ENCODE assay signal across 1 cellular context in the genomic region with DNA sequence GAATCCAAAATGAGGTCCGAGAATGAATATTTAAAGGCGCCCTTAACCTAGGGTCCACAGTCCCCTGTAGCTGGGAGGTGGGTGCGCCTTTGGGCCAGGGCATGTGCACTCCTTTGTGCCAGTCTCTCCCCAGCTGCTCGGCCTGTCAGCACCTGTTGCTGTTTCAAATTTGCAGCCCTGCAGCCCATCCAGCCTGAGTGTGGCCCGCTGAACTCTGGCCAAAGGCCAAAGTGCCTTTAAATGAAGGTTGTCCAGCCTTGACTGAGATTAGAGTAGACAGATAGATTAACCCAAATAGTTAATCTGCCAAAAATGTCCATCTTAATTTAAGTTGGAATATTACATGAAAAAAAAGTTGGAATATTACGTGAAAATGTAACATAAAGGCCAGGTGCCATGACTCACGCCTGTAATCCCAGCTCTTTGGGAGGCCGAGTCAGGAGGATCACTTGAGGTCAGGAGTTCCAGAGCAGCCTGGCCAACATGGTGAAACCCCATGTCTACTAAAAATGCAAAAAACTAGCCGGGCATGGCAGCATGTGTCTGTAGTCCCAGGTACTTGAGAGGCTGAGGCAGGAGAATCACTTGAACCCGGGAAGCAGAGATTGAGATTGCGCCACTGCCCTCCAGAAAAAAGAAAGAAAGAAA.
TF ChIP-seq lines count a peak whose summit lies in the region.

No MANE protein-coding gene starts in this region.

TF ChIP-seq in HepG2, 621 proteins besides CTCF, POLR2A, EP300 and RAD21 (continued from another document and continues in another):
- TF ChIP-seq ARNT2 (CRISPR knock-in tag; IDR thresholded peaks at IDR 0.05; ENCODE audit: low read depth), result no peak
- TF ChIP-seq, protein P1, sequence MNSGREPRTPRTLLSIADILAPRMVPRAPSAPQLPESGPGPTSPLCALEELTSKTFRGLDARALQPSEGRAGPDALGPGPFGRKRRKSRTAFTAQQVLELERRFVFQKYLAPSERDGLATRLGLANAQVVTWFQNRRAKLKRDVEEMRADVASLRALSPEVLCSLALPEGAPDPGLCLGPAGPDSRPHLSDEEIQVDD (CRISPR knock-in tag; IDR thresholded peaks at IDR 0.05; ENCODE audit: borderline replicate concordance), result no peak
- no peak for TF ChIP-seq ZSCAN20 (CRISPR knock-in tag; IDR thresholded peaks at IDR 0.05; ENCODE audit: borderline replicate concordance)
- TF ChIP-seq EHMT2 (IDR thresholded peaks at IDR 0.05; ENCODE audit: borderline replicate concordance, low read depth, low read length), result no peak
- TF ChIP-seq ZNF512B (CRISPR knock-in tag; IDR thresholded peaks at IDR 0.05; ENCODE audit: borderline replicate concordance), result no peak
- TF ChIP-seq MED13 (CRISPR knock-in tag; IDR thresholded peaks at IDR 0.05), result no peak
- no peak for TF ChIP-seq HOMEZ (CRISPR knock-in tag; IDR thresholded peaks at IDR 0.05; ENCODE audit: low read depth)
- TF ChIP-seq ZNF430 (CRISPR knock-in tag; IDR thresholded peaks at IDR 0.05), result no peak
- TF ChIP-seq ZNF543 (CRISPR knock-in tag; IDR thresholded peaks at IDR 0.05), result no peak
- TF ChIP-seq CC2D1A (CRISPR knock-in tag; IDR thresholded peaks at IDR 0.05), result no peak
- TF ChIP-seq, protein P2, sequence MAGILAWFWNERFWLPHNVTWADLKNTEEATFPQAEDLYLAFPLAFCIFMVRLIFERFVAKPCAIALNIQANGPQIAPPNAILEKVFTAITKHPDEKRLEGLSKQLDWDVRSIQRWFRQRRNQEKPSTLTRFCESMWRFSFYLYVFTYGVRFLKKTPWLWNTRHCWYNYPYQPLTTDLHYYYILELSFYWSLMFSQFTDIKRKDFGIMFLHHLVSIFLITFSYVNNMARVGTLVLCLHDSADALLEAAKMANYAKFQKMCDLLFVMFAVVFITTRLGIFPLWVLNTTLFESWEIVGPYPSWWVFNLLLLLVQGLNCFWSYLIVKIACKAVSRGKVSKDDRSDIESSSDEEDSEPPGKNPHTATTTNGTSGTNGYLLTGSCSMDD (CRISPR knock-in tag; IDR thresholded peaks at IDR 0.05), result no peak
- TF ChIP-seq MYC (CRISPR knock-in tag; IDR thresholded peaks at IDR 0.05; ENCODE audit: borderline replicate concordance), result peak; percentile 40; the same call in 1 of the 2 replicates
- no peak for TF ChIP-seq ZSCAN22 (CRISPR knock-in tag; IDR thresholded peaks at IDR 0.05)
- no peak for TF ChIP-seq ZNF777 (CRISPR knock-in tag; IDR thresholded peaks at IDR 0.05)
- no peak for TF ChIP-seq ZNF616 (CRISPR knock-in tag; IDR thresholded peaks at IDR 0.05; ENCODE audit: low read depth)
- no peak for TF ChIP-seq ZNF362 (CRISPR knock-in tag; IDR thresholded peaks at IDR 0.05; ENCODE audit: borderline replicate concordance)
- no peak for TF ChIP-seq GZF1 (CRISPR knock-in tag; IDR thresholded peaks at IDR 0.05)
- no peak for TF ChIP-seq GMEB1 (CRISPR knock-in tag; IDR thresholded peaks at IDR 0.05; ENCODE audit: borderline replicate concordance)
- no peak for TF ChIP-seq ZNF3 (CRISPR knock-in tag; IDR thresholded peaks at IDR 0.05)
- 0 out of 2 replicates have a peak, but pooled peaks have one; percentile 46 for TF ChIP-seq HNF4G (IDR thresholded peaks at IDR 0.05; ENCODE audit: borderline replicate concordance, low read depth, low read length)
- no peak for TF ChIP-seq HNF4G (CRISPR knock-in tag; IDR thresholded peaks at IDR 0.05; ENCODE audit: borderline replicate concordance, low read depth)
- no peak for TF ChIP-seq KDM3A (CRISPR knock-in tag; IDR thresholded peaks at IDR 0.05; ENCODE audit: low read depth)
- TF ChIP-seq PITX1 (CRISPR knock-in tag; IDR thresholded peaks at IDR 0.05), result peak; percentile 62; the same call in 1 of the 2 replicates
- TF ChIP-seq ZNF776 (CRISPR knock-in tag; IDR thresholded peaks at IDR 0.05), result no peak
- TF ChIP-seq NFATC3 (CRISPR knock-in tag; IDR thresholded peaks at IDR 0.05), result no peak
- no peak for TF ChIP-seq CREBL2 (CRISPR knock-in tag; IDR thresholded peaks at IDR 0.05; ENCODE audit: borderline replicate concordance)
- no peak for TF ChIP-seq ZNF136 (CRISPR knock-in tag; IDR thresholded peaks at IDR 0.05; ENCODE audit: low read depth)
- TF ChIP-seq, protein P3, sequence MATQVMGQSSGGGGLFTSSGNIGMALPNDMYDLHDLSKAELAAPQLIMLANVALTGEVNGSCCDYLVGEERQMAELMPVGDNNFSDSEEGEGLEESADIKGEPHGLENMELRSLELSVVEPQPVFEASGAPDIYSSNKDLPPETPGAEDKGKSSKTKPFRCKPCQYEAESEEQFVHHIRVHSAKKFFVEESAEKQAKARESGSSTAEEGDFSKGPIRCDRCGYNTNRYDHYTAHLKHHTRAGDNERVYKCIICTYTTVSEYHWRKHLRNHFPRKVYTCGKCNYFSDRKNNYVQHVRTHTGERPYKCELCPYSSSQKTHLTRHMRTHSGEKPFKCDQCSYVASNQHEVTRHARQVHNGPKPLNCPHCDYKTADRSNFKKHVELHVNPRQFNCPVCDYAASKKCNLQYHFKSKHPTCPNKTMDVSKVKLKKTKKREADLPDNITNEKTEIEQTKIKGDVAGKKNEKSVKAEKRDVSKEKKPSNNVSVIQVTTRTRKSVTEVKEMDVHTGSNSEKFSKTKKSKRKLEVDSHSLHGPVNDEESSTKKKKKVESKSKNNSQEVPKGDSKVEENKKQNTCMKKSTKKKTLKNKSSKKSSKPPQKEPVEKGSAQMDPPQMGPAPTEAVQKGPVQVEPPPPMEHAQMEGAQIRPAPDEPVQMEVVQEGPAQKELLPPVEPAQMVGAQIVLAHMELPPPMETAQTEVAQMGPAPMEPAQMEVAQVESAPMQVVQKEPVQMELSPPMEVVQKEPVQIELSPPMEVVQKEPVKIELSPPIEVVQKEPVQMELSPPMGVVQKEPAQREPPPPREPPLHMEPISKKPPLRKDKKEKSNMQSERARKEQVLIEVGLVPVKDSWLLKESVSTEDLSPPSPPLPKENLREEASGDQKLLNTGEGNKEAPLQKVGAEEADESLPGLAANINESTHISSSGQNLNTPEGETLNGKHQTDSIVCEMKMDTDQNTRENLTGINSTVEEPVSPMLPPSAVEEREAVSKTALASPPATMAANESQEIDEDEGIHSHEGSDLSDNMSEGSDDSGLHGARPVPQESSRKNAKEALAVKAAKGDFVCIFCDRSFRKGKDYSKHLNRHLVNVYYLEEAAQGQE (IDR thresholded peaks at IDR 0.05; ENCODE audit: borderline replicate concordance in 1 of 2, low read depth in 1 of 2, low read length in 2 of 2), result no peak
- TF ChIP-seq E2F1 (CRISPR knock-in tag; IDR thresholded peaks at IDR 0.05), result no peak
- no peak for TF ChIP-seq KAT7 (CRISPR knock-in tag; IDR thresholded peaks at IDR 0.05; ENCODE audit: borderline replicate concordance)
- TF ChIP-seq, protein P4, sequence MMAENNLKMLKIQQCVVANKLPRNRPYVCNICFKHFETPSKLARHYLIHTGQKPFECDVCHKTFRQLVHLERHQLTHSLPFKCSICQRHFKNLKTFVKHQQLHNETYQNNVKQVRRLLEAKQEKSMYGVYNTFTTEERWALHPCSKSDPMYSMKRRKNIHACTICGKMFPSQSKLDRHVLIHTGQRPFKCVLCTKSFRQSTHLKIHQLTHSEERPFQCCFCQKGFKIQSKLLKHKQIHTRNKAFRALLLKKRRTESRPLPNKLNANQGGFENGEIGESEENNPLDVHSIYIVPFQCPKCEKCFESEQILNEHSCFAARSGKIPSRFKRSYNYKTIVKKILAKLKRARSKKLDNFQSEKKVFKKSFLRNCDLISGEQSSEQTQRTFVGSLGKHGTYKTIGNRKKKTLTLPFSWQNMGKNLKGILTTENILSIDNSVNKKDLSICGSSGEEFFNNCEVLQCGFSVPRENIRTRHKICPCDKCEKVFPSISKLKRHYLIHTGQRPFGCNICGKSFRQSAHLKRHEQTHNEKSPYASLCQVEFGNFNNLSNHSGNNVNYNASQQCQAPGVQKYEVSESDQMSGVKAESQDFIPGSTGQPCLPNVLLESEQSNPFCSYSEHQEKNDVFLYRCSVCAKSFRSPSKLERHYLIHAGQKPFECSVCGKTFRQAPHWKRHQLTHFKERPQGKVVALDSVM (CRISPR knock-in tag; IDR thresholded peaks at IDR 0.05), result peak; percentile 98
- TF ChIP-seq SAP130 (CRISPR knock-in tag; IDR thresholded peaks at IDR 0.05; ENCODE audit: low read depth), result 0 out of 2 replicates have a peak, but pooled peaks have one; percentile 17
- no peak for TF ChIP-seq FOXA1 (IDR thresholded peaks at IDR 0.05)
- no peak for TF ChIP-seq FOXA1 (CRISPR knock-in tag; IDR thresholded peaks at IDR 0.05)
- no peak for TF ChIP-seq SOX6 (IDR thresholded peaks at IDR 0.05)
- TF ChIP-seq SOX6 (CRISPR knock-in tag; IDR thresholded peaks at IDR 0.05), result 0 out of 2 replicates have a peak, but pooled peaks have one; percentile 21
- TF ChIP-seq ZBTB26 (CRISPR knock-in tag; IDR thresholded peaks at IDR 0.05; ENCODE audit: borderline replicate concordance), result no peak
- no peak for TF ChIP-seq DRAP1 (CRISPR knock-in tag; IDR thresholded peaks at IDR 0.05)
- TF ChIP-seq ZNF75D (CRISPR knock-in tag; IDR thresholded peaks at IDR 0.05; ENCODE audit: borderline replicate concordance), result no peak
- TF ChIP-seq SALL1 (CRISPR knock-in tag; IDR thresholded peaks at IDR 0.05), result 0 out of 2 replicates have a peak, but pooled peaks have one; percentile 19
- no peak for TF ChIP-seq ZFYVE20 (CRISPR knock-in tag; IDR thresholded peaks at IDR 0.05; ENCODE audit: borderline replicate concordance, low read depth)
- no peak for TF ChIP-seq FOXP1 (IDR thresholded peaks at IDR 0.05)
- TF ChIP-seq FOXP1 (CRISPR knock-in tag; IDR thresholded peaks at IDR 0.05), result no peak
- no peak for TF ChIP-seq SMC3 (IDR thresholded peaks at IDR 0.05; ENCODE audit: low read length)
